In genomic region chr3:158731525-158731924, GRCh38 we compare ENCODE assay signal across 8 cellular contexts. TPM values are rescaled to one million over a fixed set of nuclear protein-coding genes. Genes with fewer than 3 reads are reported as not detected.
A peak's percentile ranks its signal among the peaks of the same experiment; 100 is the strongest.
DNase-seq lines count a peak whose midpoint lies in the region; ATAC-seq and TF ChIP-seq lines count a peak whose summit lies in the region.

No MANE protein-coding gene starts in this region.

- H3K27me3 ChIP-seq in BLaER1: peaks cover 21% of the 10 kb centered on the region

- POLR2A ChIA-PET in OCI-LY7 (lab: Charles Lee): interaction anchor here (0.7 kb wide), 1 partner anchor 25 kb away, joined by 6 read pairs; no protein-coding TSS in a partner anchor

- DNase-seq in OCI-LY7 (ENCODE audit: low spot score) (no peak), epithelial cell of proximal tubule (ENCODE audit: low read depth) (no peak), osteocyte (ENCODE audit: extremely low spot score, unreplicated experiment) (no peak), SHP77 (lab: John Stamatoyannopoulos, UW) (no peak)

- peak overlapping the region; percentile 48 for H3K4me3 Mint-ChIP-seq in osteocyte (ENCODE audit: unreplicated experiment)

- CTCF ChIA-PET in OCI-LY7 (lab: Charles Lee; ENCODE audit: unreplicated experiment): no interaction called here

- H3K4me1 ChIP-seq in BLaER1 (peaks cover 4% of the 10 kb centered on the region; the same call in 1 of the 2 replicates), OCI-LY7 (ENCODE audit: insufficient read depth, low read length, poor library complexity, severe bottlenecking) (peaks cover 5% of the 10 kb centered on the region)

- no peaks in the 10 kb centered on the region for H3K79me2 ChIP-seq in OCI-LY7 (ENCODE audit: insufficient read depth, low read depth, low read length)

- peaks cover 22% of the 10 kb centered on the region for H3K4me1 Mint-ChIP-seq in osteocyte (ENCODE audit: unreplicated experiment)

- intact Hi-C loops in OCI-LY7 (cut with micrococcal nuclease; ENCODE audit: unreplicated experiment): no loop called here

- H3K27ac ChIP-seq in BLaER1: no peak overlapping the region
- H3K27ac ChIP-seq in OCI-LY7 (ENCODE audit: low read depth, low read length, poor library complexity, severe bottlenecking): no peak overlapping the region

- H3K36me3 ChIP-seq in BLaER1: peaks cover 13% of the 10 kb centered on the region
- peaks cover 3% of the 10 kb centered on the region; the same call in 1 of the 2 replicates for H3K36me3 ChIP-seq in OCI-LY7 (ENCODE audit: insufficient read depth, low read length)

- TF ChIP-seq CTCF in OCI-LY7 (conservative IDR thresholded peaks at IDR 0.05; ENCODE audit: low read length): no peak
- TF ChIP-seq CTCF in epithelial cell of proximal tubule (conservative IDR thresholded peaks at IDR 0.05; ENCODE audit: low read depth, low read length): no peak
- TF ChIP-seq CTCF in osteocyte (IDR thresholded peaks at IDR 0.05): no peak

- peaks cover 7% of the 10 kb centered on the region for H3K9me3 Mint-ChIP-seq in osteocyte (ENCODE audit: unreplicated experiment)

- no peak overlapping the region for H2AFZ ChIP-seq in OCI-LY7 (ENCODE audit: low read length)

- ATAC-seq in GM19351 (IDR thresholded peaks at IDR 0.05; ENCODE audit: unreplicated experiment) (no peak), HG02973 (IDR thresholded peaks at IDR 0.05; ENCODE audit: unreplicated experiment) (no peak), GM21786 (IDR thresholded peaks at IDR 0.05; ENCODE audit: unreplicated experiment) (no peak)

- H3K4me2 ChIP-seq in BLaER1 (0 out of 2 replicates have a peak overlapping the region, but pooled peaks have one; percentile 43), OCI-LY7 (ENCODE audit: low read length) (peak overlapping the region; percentile 5; the same call in 1 of the 2 replicates)

- no peaks in the 10 kb centered on the region for H3K27me3 Mint-ChIP-seq in osteocyte (ENCODE audit: unreplicated experiment)

- no TSS peak for BruUV-seq in OCI-LY7 (replicated peaks; lab: Mats Ljungman, UMichigan)

- H3K36me3 Mint-ChIP-seq in osteocyte (ENCODE audit: unreplicated experiment): peaks cover 2% of the 10 kb centered on the region

- H3K27ac Mint-ChIP-seq in osteocyte (ENCODE audit: unreplicated experiment): no peak overlapping the region

- peak overlapping the region; percentile 28; the same call in 1 of the 2 replicates for H3K4me3 ChIP-seq in BLaER1
- no peak overlapping the region for H3K4me3 ChIP-seq in OCI-LY7 (ENCODE audit: low read depth, low read length, poor library complexity, severe bottlenecking)
- H3K4me3 ChIP-seq in epithelial cell of proximal tubule (ENCODE audit: low read depth, low read length): peak overlapping the region; percentile 62

- H3K9ac ChIP-seq in BLaER1: no peak overlapping the region

- no peaks in the 10 kb centered on the region for H3K9me2 ChIP-seq in OCI-LY7 (ENCODE audit: insufficient read depth, low read length)

- H4K20me1 ChIP-seq in BLaER1 (no peaks in the 10 kb centered on the region), OCI-LY7 (ENCODE audit: insufficient read depth, low read length) (no peaks in the 10 kb centered on the region)

- peaks cover 46% of the 10 kb centered on the region for H3K9me3 ChIP-seq in BLaER1
- H3K9me3 ChIP-seq in OCI-LY7 (ENCODE audit: low read length): peaks cover 10% of the 10 kb centered on the region

RNA-seq across cellular contexts. Expression of gene RARRES1, which starts 0.7 kb away (rescaled TPM):
- total RNA-seq in OCI-LY7 (2014; rRNA removed; shearing (Covaris generic)): not detected in 2 replicates
- total RNA-seq in OCI-LY7 (2022) (not detected in 2 replicates), epithelial cell of proximal tubule (9.8 and 10.4 TPM in 2 replicates), osteocyte (2.4 and 2.8 TPM in 2 replicates)

RNA-seq across cellular contexts. Expression of gene LXN, which starts 59.1 kb away (rescaled TPM):
- total RNA-seq in OCI-LY7 (2014; rRNA removed; shearing (Covaris generic)): 9.0 and 10.9 TPM in 2 replicates
- total RNA-seq in OCI-LY7 (2022) (4.8 and 5.5 TPM in 2 replicates), epithelial cell of proximal tubule (13.3 and 14.4 TPM in 2 replicates), osteocyte (4.0 and 7.3 TPM in 2 replicates)
